9 cellular contexts compared by ENCODE assay signal in the genomic region with DNA sequence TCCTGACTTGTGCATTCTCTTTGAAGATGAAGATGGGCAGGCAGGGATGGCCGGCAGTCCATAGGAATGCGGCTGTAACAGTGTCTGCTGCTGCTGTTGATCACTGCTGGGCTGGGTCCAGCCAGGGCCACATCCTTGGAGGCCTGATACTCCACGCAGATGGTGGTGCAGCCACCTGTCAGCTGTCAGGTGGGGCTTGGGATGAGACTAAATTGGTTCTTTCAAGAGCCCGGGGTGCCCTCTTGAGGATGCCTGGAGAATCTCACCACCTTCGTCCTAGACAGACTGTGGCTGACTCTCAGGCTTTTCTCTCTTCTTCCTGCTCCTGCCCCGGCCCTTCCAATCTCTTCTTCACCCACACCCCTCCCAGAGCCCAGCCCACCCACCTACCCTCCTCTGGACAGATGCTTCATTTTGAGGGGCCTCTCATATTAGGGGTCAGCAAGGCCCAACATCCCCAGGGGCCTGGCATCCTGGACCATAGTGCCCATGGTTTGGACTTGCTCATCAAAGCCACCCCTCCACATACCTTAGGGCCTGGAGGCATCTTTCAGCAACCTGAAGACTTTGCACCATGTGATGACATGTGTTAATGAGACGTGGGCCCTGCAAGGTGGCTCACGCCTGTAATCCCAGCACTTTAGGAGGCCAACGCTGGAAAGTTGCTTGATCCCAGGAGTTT. TPM values are rescaled to one million over a fixed set of nuclear protein-coding genes. Genes with fewer than 3 reads are reported as not detected.
DNase-seq lines count a peak whose midpoint lies in the region; ATAC-seq and TF ChIP-seq lines count a peak whose summit lies in the region.
"Had no signal": no experiment of that assay in that cellular context is flagged by ENCODE, and none has a peak within 500 bp of the region (broad histone marks: within the 10 kb centered on the region; RNA-seq: fewer than 3 reads in every experiment).

No MANE protein-coding gene starts in this region.

- H3K36me3 Mint-ChIP-seq in Calu3 (ENCODE audit: insufficient read depth, unreplicated experiment), result peaks cover 6% of the 10 kb centered on the region
- H3K36me3 Mint-ChIP-seq in progenitor cell of endocrine pancreas (ENCODE audit: insufficient read depth), result peaks cover 3% of the 10 kb centered on the region

- no peak for ATAC-seq in HG02938 (IDR thresholded peaks at IDR 0.05; ENCODE audit: unreplicated experiment)
- ATAC-seq in GM18505 (IDR thresholded peaks at IDR 0.05; ENCODE audit: unreplicated experiment), result no peak

- no peaks in the 10 kb centered on the region for H3K4me1 Mint-ChIP-seq in Calu3 (ENCODE audit: low read depth, unreplicated experiment)
- H3K4me1 Mint-ChIP-seq in progenitor cell of endocrine pancreas (ENCODE audit: low read depth), result no peaks in the 10 kb centered on the region

- intact Hi-C loops in Calu3 (cut with micrococcal nuclease; ENCODE audit: unreplicated experiment), result loop anchor here (1.0 to 2.0 kb wide), 2 partner anchors 26 to 104 kb away; no protein-coding TSS in a partner anchor

- peak; percentile 83 for DNase-seq in Calu3
- DNase-seq in HT-29 (ENCODE audit: low spot score), result peak; percentile 82
- peak; percentile 16 for DNase-seq in NOMO-1 treated with DMSO at 0.1 percent for 48 hours (lab: John Stamatoyannopoulos, UW; ENCODE audit: unreplicated experiment)
- peak; percentile 58 for DNase-seq in activated T-cell treated with anti-CD3 and anti-CD28 coated beads, Interleukin-2, amount 50 U/mL, for 1 hour
- DNase-seq in foreskin fibroblast, result peak; percentile 21 to 65
- no peak for DNase-seq in progenitor cell of endocrine pancreas (ENCODE audit: low spot score, unreplicated experiment)

- no peak overlapping the region for H3K27ac Mint-ChIP-seq in Calu3 (ENCODE audit: unreplicated experiment)
- no peak overlapping the region for H3K27ac Mint-ChIP-seq in progenitor cell of endocrine pancreas

- no peak for TF ChIP-seq POLR2A in GM18505 (IDR thresholded peaks at IDR 0.05; ENCODE audit: borderline replicate concordance, extremely low read depth, insufficient read depth, insufficient read length)

- BruUV-seq in Calu3 (replicated peaks; lab: Mats Ljungman, UMichigan), result no TSS peak

- H3K4me3 Mint-ChIP-seq in Calu3 (ENCODE audit: low read depth, unreplicated experiment) (no peak overlapping the region), progenitor cell of endocrine pancreas (ENCODE audit: low read depth) (no peak overlapping the region)

- H3K4me3 ChIP-seq in foreskin fibroblast (ENCODE audit: low read depth in 1 of 2, low read length in 2 of 2), result no peak overlapping the region
- H3K4me3 ChIP-seq: skin epidermis had no signal

- peaks cover 53% of the 10 kb centered on the region for H3K27me3 Mint-ChIP-seq in Calu3 (ENCODE audit: unreplicated experiment)
- peaks cover 45% of the 10 kb centered on the region for H3K27me3 Mint-ChIP-seq in progenitor cell of endocrine pancreas

- CTCF ChIA-PET in Calu3 (lab: Charles Lee), result interaction anchor here (0.5 to 2.1 kb wide), 4 partner anchors 29 to 216 kb away, joined by 3 to 6 read pairs (median 4); partner anchors contain the start of genes LRRC46, MRPL10 and TBX21

- H3K9me3 Mint-ChIP-seq in Calu3 (ENCODE audit: low read depth, unreplicated experiment) (no peaks in the 10 kb centered on the region), progenitor cell of endocrine pancreas (ENCODE audit: low read depth) (no peaks in the 10 kb centered on the region)

- peak; percentile 75 for TF ChIP-seq CTCF in Calu3 (IDR thresholded peaks at IDR 0.05; ENCODE audit: unreplicated experiment)
- peak; percentile 56 for TF ChIP-seq CTCF in foreskin fibroblast (IDR thresholded peaks at IDR 0.05; ENCODE audit: low read depth, low read length)
- TF ChIP-seq CTCF in progenitor cell of endocrine pancreas (IDR thresholded peaks at IDR 0.05; ENCODE audit: unreplicated experiment), result peak; percentile 62

RNA-seq across cellular contexts. Expression of gene OSBPL7, which starts 19.1 kb away (rescaled TPM):
- total RNA-seq in Calu3 (2022) (58.3 and 58.4 TPM in 2 replicates), progenitor cell of endocrine pancreas (20.5 and 26.2 TPM in 2 replicates)
- 18.7 and 21.6 TPM in 2 replicates for total RNA-seq in HT-29 (2014; rRNA removed; shearing (Covaris generic))

RNA-seq across cellular contexts. Expression of gene MRPL10, which starts 28.9 kb away (rescaled TPM):
- total RNA-seq in Calu3 (2022) (70.2 and 84.1 TPM in 2 replicates), progenitor cell of endocrine pancreas (41.1 and 44.1 TPM in 2 replicates)
- 47.6 and 52.9 TPM in 2 replicates for total RNA-seq in HT-29 (2014; rRNA removed; shearing (Covaris generic))

RNA-seq across cellular contexts. Expression of gene LRRC46, which starts 29.0 kb away (rescaled TPM):
- 2.9 and 4.0 TPM in 2 replicates for total RNA-seq in Calu3 (2022)
- total RNA-seq in HT-29 (2014; rRNA removed; shearing (Covaris generic)), result 0.10 TPM in 1 of 2 replicates, not detected in the other
- total RNA-seq in progenitor cell of endocrine pancreas, result 1.3 and 1.7 TPM in 2 replicates

RNA-seq across cellular contexts. Expression of gene SCRN2, which starts 38.6 kb away (rescaled TPM):
- 34.8 and 37.0 TPM in 2 replicates for total RNA-seq in Calu3 (2022)
- 27.3 and 29.2 TPM in 2 replicates for total RNA-seq in HT-29 (2014; rRNA removed; shearing (Covaris generic))
- 58.6 and 59.0 TPM in 2 replicates for total RNA-seq in progenitor cell of endocrine pancreas

RNA-seq across cellular contexts. Expression of gene SP6, which starts 48.5 kb away (rescaled TPM):
- total RNA-seq in Calu3 (2022) (1.1 and 1.2 TPM in 2 replicates), progenitor cell of endocrine pancreas (0.74 and 1.1 TPM in 2 replicates)
- 11.2 and 12.5 TPM in 2 replicates for total RNA-seq in HT-29 (2014; rRNA removed; shearing (Covaris generic))
